In genomic region chr11:2287102-2287501, GRCh38 we compare ENCODE assay signal across 14 cellular contexts. TPM values are rescaled to one million over a fixed set of nuclear protein-coding genes. Genes with fewer than 3 reads are reported as not detected.
DNase-seq lines count a peak whose midpoint lies in the region; ATAC-seq and TF ChIP-seq lines count a peak whose summit lies in the region.
"Had no signal": no experiment of that assay in that cellular context is flagged by ENCODE, and none has a peak within 500 bp of the region (broad histone marks: within the 10 kb centered on the region; RNA-seq: fewer than 3 reads in every experiment).

No MANE protein-coding gene starts in this region.

- H3K4me1 Mint-ChIP-seq in activated naive CD4-positive, alpha-beta T cell treated with anti-CD3 and anti-CD28 coated beads for 36 hours (ENCODE audit: low read depth), result peaks cover 9% of the 10 kb centered on the region

- H3K36me3 Mint-ChIP-seq in activated naive CD4-positive, alpha-beta T cell treated with anti-CD3 and anti-CD28 coated beads for 36 hours (ENCODE audit: low read depth), result no peaks in the 10 kb centered on the region

- no peak for TF ChIP-seq POLR2A in lower leg skin (IDR thresholded peaks at IDR 0.05)

- ATAC-seq in RWPE2 (ENCODE audit: low read depth) (no peak), HG03039 (IDR thresholded peaks at IDR 0.05; ENCODE audit: unreplicated experiment) (no peak)

- H3K4me1 ChIP-seq in RWPE2 (ENCODE audit: insufficient read depth, poor library complexity, severe bottlenecking), result no peaks in the 10 kb centered on the region

- WGBS in lower leg skin, 2 donors, result 41 to 54% methylated on average over 16 of the region's 16 CpGs

- H3K27ac Mint-ChIP-seq in activated naive CD4-positive, alpha-beta T cell treated with anti-CD3 and anti-CD28 coated beads for 36 hours, result no peak overlapping the region

- no peak overlapping the region for H3K27ac ChIP-seq in RWPE2 (ENCODE audit: poor library complexity, severe bottlenecking)

- H3K4me3 ChIP-seq in RWPE2 (ENCODE audit: severe bottlenecking) (no peak overlapping the region), lower leg skin (ENCODE audit: low read depth, poor library complexity, severe bottlenecking) (no peak overlapping the region)
- H3K4me3 ChIP-seq: tibial nerve had no signal

- intact Hi-C loops in activated naive CD4-positive, alpha-beta T cell treated with anti-CD3 and anti-CD28 coated beads for 36 hours (cut with micrococcal nuclease), result no loop called here
- intact Hi-C loops in lower leg skin (cut with DNase I; ENCODE audit: low total_unique reads), result no loop called here

- no peak for TF ChIP-seq CTCF in RWPE2 (IDR thresholded peaks at IDR 0.05; ENCODE audit: poor library complexity, severe bottlenecking)
- TF ChIP-seq CTCF in lower leg skin (IDR thresholded peaks at IDR 0.05), result no peak

- DNase-seq in activated naive CD4-positive, alpha-beta T cell treated with anti-CD3 and anti-CD28 coated beads for 36 hours, result no peak
- no peak for DNase-seq in activated naive CD4-positive, alpha-beta T cell treated with Interleukin-2 at 50 U/mL for 16 hours
- DNase-seq in RWPE2 (ENCODE audit: low spot score) (peak; percentile 52), lower leg skin (ENCODE audit: low spot score in 2 of 2) (peak; percentile 12 to 77), NCI-H2171 (lab: John Stamatoyannopoulos, UW) (no peak), putamen (ENCODE audit: low spot score) (no peak)
- peak; percentile 22 for DNase-seq in stimulated activated CD8-positive, alpha-beta memory T cell treated with anti-CD3 and anti-CD28 coated beads, Interleukin-4, amount 100 ng/mL, for 48 hours
- DNase-seq: KBM-7, NCI-H1105 treated with DMSO at 0.1 percent for 48 hours, NCI-H446 treated with DMSO at 0.1 percent for 48 hours, SK-N-SH had no signal

- H3K36me3 ChIP-seq in RWPE2 (ENCODE audit: low read depth), result no peaks in the 10 kb centered on the region
- H3K36me3 ChIP-seq: tibial nerve had no signal

- H3K9me3 ChIP-seq in RWPE2 (ENCODE audit: severe bottlenecking), result no peaks in the 10 kb centered on the region
- H3K9me3 ChIP-seq: SK-N-SH had no signal

- CTCF ChIA-PET in activated naive CD4-positive, alpha-beta T cell treated with anti-CD3 and anti-CD28 coated beads for 36 hours (lab: Charles Lee), result interaction anchor here (1.0 to 1.2 kb wide), 2 partner anchors 15 to 18 kb away, joined by 3 to 6 read pairs; partner anchors contain the start of genes C11orf21 and TSPAN32

- H3K4me3 Mint-ChIP-seq in activated naive CD4-positive, alpha-beta T cell treated with anti-CD3 and anti-CD28 coated beads for 36 hours, result peak overlapping the region; percentile 25

- peaks cover 4% of the 10 kb centered on the region for H3K27me3 ChIP-seq in RWPE2 (ENCODE audit: insufficient read depth, poor library complexity, severe bottlenecking)

- peaks cover 2% of the 10 kb centered on the region for H3K9me3 Mint-ChIP-seq in activated naive CD4-positive, alpha-beta T cell treated with anti-CD3 and anti-CD28 coated beads for 36 hours

- H3K27me3 Mint-ChIP-seq in activated naive CD4-positive, alpha-beta T cell treated with anti-CD3 and anti-CD28 coated beads for 36 hours (ENCODE audit: low read depth), result no peaks in the 10 kb centered on the region

RNA-seq across cellular contexts. Expression of gene C11orf21, which starts 14.6 kb away (rescaled TPM):
- total RNA-seq in activated naive CD4-positive, alpha-beta T cell treated with anti-CD3 and anti-CD28 coated beads for 36 hours, result 1 to 10 TPM; 6.1 to 6.6 TPM
- 1 to 10 TPM in 1 of 4 donors, under 1 TPM in 3; 0.42 to 1.4 (median 0.65) TPM for total RNA-seq in lower leg skin
- total RNA-seq: epithelial cell of proximal tubule had no signal

RNA-seq across cellular contexts. Expression of gene TSPAN32, which starts 14.7 kb away (rescaled TPM):
- 1 to 10 TPM; 5.0 to 5.3 TPM for total RNA-seq in activated naive CD4-positive, alpha-beta T cell treated with anti-CD3 and anti-CD28 coated beads for 36 hours
- 1 to 10 TPM in 2 of 4 donors, under 1 TPM in 2; 0.30 to 2.4 (median 1.5) TPM for total RNA-seq in lower leg skin
- total RNA-seq: epithelial cell of proximal tubule had no signal

RNA-seq across cellular contexts. Expression of gene ASCL2, which starts 16.7 kb away (rescaled TPM):
- not detected for total RNA-seq in activated naive CD4-positive, alpha-beta T cell treated with anti-CD3 and anti-CD28 coated beads for 36 hours
- 10 to 100 TPM; 21.9 to 43.6 (median 29.3) TPM for total RNA-seq in lower leg skin

Comparison
In these comparisons a context has a peak if more than half of its experiments do, and no peak if none do; other contexts are left out.
1. DNase-seq: peak in RWPE2 (single experiment), lower leg skin (2 of 2) and stimulated activated CD8-positive, alpha-beta memory T cell treated with anti-CD3 and anti-CD28 coated beads, Interleukin-4, amount 100 ng/mL, for 48 hours (single experiment); none in activated naive CD4-positive, alpha-beta T cell treated with anti-CD3 and anti-CD28 coated beads for 36 hours (single experiment), activated naive CD4-positive, alpha-beta T cell treated with Interleukin-2 at 50 U/mL for 16 hours (single experiment), NCI-H2171 (single experiment) and putamen (single experiment).
2. RNA of gene ASCL2, which starts 16.7 kb away (total RNA-seq): 21.9 to 43.6 TPM in lower leg skin; not detected in activated naive CD4-positive, alpha-beta T cell treated with anti-CD3 and anti-CD28 coated beads for 36 hours; every median in the first group is over 10 times any median in the second.